ENCODE assay signal across 17 cellular contexts in genomic region chr15:25173241-25174028, GRCh38.
DNase-seq lines count a peak whose midpoint lies in the region; ATAC-seq lines count a peak whose summit lies in the region.
"Had no signal": no experiment of that assay in that cellular context is flagged by ENCODE, and none has a peak within 500 bp of the region (broad histone marks: within the 10 kb centered on the region; RNA-seq: fewer than 3 reads in every experiment).

No MANE protein-coding gene starts in this region.

- intact Hi-C loops in activated naive CD4-positive, alpha-beta T cell treated with anti-CD3 and anti-CD28 coated beads for 36 hours (cut with micrococcal nuclease): no loop called here

- no peak overlapping the region for H3K27ac Mint-ChIP-seq in activated naive CD4-positive, alpha-beta T cell treated with anti-CD3 and anti-CD28 coated beads, Interleukin-2, amount 10 ng/mL, durations not matched to agents 7 days and 5 days
- H3K27ac Mint-ChIP-seq in activated naive CD4-positive, alpha-beta T cell treated with anti-CD3 and anti-CD28 coated beads for 36 hours: no peak overlapping the region
- H3K27ac Mint-ChIP-seq: activated CD8-positive, alpha-beta T cell treated with anti-CD3 and anti-CD28 coated beads, Interleukin-2, amount 10 ng/mL, durations not matched to agents 7 days and 5 days; natural killer cell had no signal

- ATAC-seq in activated T-cell treated with anti-CD3 and anti-CD28 coated beads, Interleukin-2, amount 50 U/mL, for 4 hours: no peak
- no peak for ATAC-seq in left lobe of liver
- ATAC-seq in HG03025 (IDR thresholded peaks at IDR 0.05; ENCODE audit: low FRiP score, unreplicated experiment): no peak
- ATAC-seq: activated CD8-positive, alpha-beta T cell treated with anti-CD3 and anti-CD28 coated beads, Interleukin-2, amount 10 ng/mL, durations not matched to agents 7 days and 5 days; natural killer cell had no signal

- no peaks in the 10 kb centered on the region for H3K36me3 Mint-ChIP-seq in activated naive CD4-positive, alpha-beta T cell treated with anti-CD3 and anti-CD28 coated beads, Interleukin-2, amount 10 ng/mL, durations not matched to agents 7 days and 5 days
- peaks cover 2% of the 10 kb centered on the region for H3K36me3 Mint-ChIP-seq in activated naive CD4-positive, alpha-beta T cell treated with anti-CD3 and anti-CD28 coated beads for 36 hours (ENCODE audit: low read depth)
- no peaks in the 10 kb centered on the region for H3K36me3 Mint-ChIP-seq in activated T-cell treated with anti-CD3 and anti-CD28 coated beads, Interleukin-2, amount 50 U/mL, for 4 hours (ENCODE audit: insufficient read depth)
- H3K36me3 Mint-ChIP-seq: natural killer cell had no signal

- no peak overlapping the region for H3K27ac ChIP-seq in subcutaneous abdominal adipose tissue (ENCODE audit: low read depth, low read length)
- H3K27ac ChIP-seq: C4-2B, SJSA1, testis, WERI-Rb-1 had no signal

- H3K4me3 Mint-ChIP-seq in activated naive CD4-positive, alpha-beta T cell treated with anti-CD3 and anti-CD28 coated beads, Interleukin-2, amount 10 ng/mL, durations not matched to agents 7 days and 5 days: no peak overlapping the region
- no peak overlapping the region for H3K4me3 Mint-ChIP-seq in activated naive CD4-positive, alpha-beta T cell treated with anti-CD3 and anti-CD28 coated beads for 36 hours
- H3K4me3 Mint-ChIP-seq in activated T-cell treated with anti-CD3 and anti-CD28 coated beads, Interleukin-2, amount 50 U/mL, for 4 hours: no peak overlapping the region
- H3K4me3 Mint-ChIP-seq: activated CD8-positive, alpha-beta T cell treated with anti-CD3 and anti-CD28 coated beads, Interleukin-2, amount 10 ng/mL, durations not matched to agents 7 days and 5 days; natural killer cell had no signal

- CTCF ChIA-PET in activated naive CD4-positive, alpha-beta T cell treated with anti-CD3 and anti-CD28 coated beads, Interleukin-2, amount 10 ng/mL, durations not matched to agents 7 days and 5 days (lab: Charles Lee): no interaction called here
- CTCF ChIA-PET in activated naive CD4-positive, alpha-beta T cell treated with anti-CD3 and anti-CD28 coated beads for 36 hours (lab: Charles Lee): no interaction called here

- DNase-seq in activated naive CD4-positive, alpha-beta T cell treated with anti-CD3 and anti-CD28 coated beads, Interleukin-2, amount 10 ng/mL, durations not matched to agents 7 days and 5 days: peak; percentile 13
- no peak for DNase-seq in activated naive CD4-positive, alpha-beta T cell treated with anti-CD3 and anti-CD28 coated beads for 36 hours
- DNase-seq in activated T-cell treated with anti-CD3 and anti-CD28 coated beads, Interleukin-2, amount 50 U/mL, for 4 hours: peak; percentile 1
- peak; percentile 14 for DNase-seq in left lobe of liver (ENCODE audit: low spot score)
- DNase-seq in GF-D8 (lab: John Stamatoyannopoulos, UW): no peak
- no peak for DNase-seq in DMS 273 (lab: John Stamatoyannopoulos, UW; ENCODE audit: unreplicated experiment)
- DNase-seq: ACHN, IMR-90, NCI-H1436 treated with DMSO at 0.1 percent for 48 hours, WERI-Rb-1 had no signal

- H3K36me3 ChIP-seq in subcutaneous abdominal adipose tissue (ENCODE audit: control insufficient read depth in 5 of 5, insufficient read depth in 5 of 5, low read length in 5 of 5): no peaks in the 10 kb centered on the region
- H3K36me3 ChIP-seq: SJSA1, WERI-Rb-1 had no signal

- H3K27me3 ChIP-seq in subcutaneous abdominal adipose tissue (ENCODE audit: control insufficient read depth in 5 of 5, insufficient read depth in 4 of 5, low read length in 5 of 5): no peaks in the 10 kb centered on the region
- H3K27me3 ChIP-seq: SJSA1, testis had no signal

- peaks cover 0 to 79% (median 73%) of the 10 kb centered on the region in 5 donors for H3K9me3 ChIP-seq in subcutaneous abdominal adipose tissue (ENCODE audit: control insufficient read depth in 5 of 5, low read length in 5 of 5)
- H3K9me3 ChIP-seq: testis had no signal

- no peak overlapping the region for H3K9ac ChIP-seq in subcutaneous abdominal adipose tissue (ENCODE audit: low read length in 5 of 5)

- no peaks in the 10 kb centered on the region for H3K4me1 ChIP-seq in subcutaneous abdominal adipose tissue (ENCODE audit: control insufficient read depth in 5 of 5, insufficient read depth in 5 of 5, low read length in 5 of 5)
- H3K4me1 ChIP-seq: SJSA1, testis had no signal

- no peaks in the 10 kb centered on the region for H3K4me1 Mint-ChIP-seq in activated naive CD4-positive, alpha-beta T cell treated with anti-CD3 and anti-CD28 coated beads, Interleukin-2, amount 10 ng/mL, durations not matched to agents 7 days and 5 days
- H3K4me1 Mint-ChIP-seq in activated naive CD4-positive, alpha-beta T cell treated with anti-CD3 and anti-CD28 coated beads for 36 hours (ENCODE audit: low read depth): no peaks in the 10 kb centered on the region
- no peaks in the 10 kb centered on the region for H3K4me1 Mint-ChIP-seq in activated T-cell treated with anti-CD3 and anti-CD28 coated beads, Interleukin-2, amount 50 U/mL, for 4 hours (ENCODE audit: low read depth)
- H3K4me1 Mint-ChIP-seq: natural killer cell had no signal

- no peaks in the 10 kb centered on the region for H3K27me3 Mint-ChIP-seq in activated naive CD4-positive, alpha-beta T cell treated with anti-CD3 and anti-CD28 coated beads, Interleukin-2, amount 10 ng/mL, durations not matched to agents 7 days and 5 days
- no peaks in the 10 kb centered on the region for H3K27me3 Mint-ChIP-seq in activated naive CD4-positive, alpha-beta T cell treated with anti-CD3 and anti-CD28 coated beads for 36 hours (ENCODE audit: low read depth)
- no peaks in the 10 kb centered on the region for H3K27me3 Mint-ChIP-seq in activated T-cell treated with anti-CD3 and anti-CD28 coated beads, Interleukin-2, amount 50 U/mL, for 4 hours (ENCODE audit: low read depth)

- peak overlapping the region in 4 of 5 donors; percentile 22 to 44 (median 33) for H3K4me3 ChIP-seq in subcutaneous abdominal adipose tissue (ENCODE audit: low read depth in 1 of 5, low read length in 5 of 5)
- H3K4me3 ChIP-seq: SJSA1, testis had no signal

- peaks cover 43% of the 10 kb centered on the region for H3K9me3 Mint-ChIP-seq in activated naive CD4-positive, alpha-beta T cell treated with anti-CD3 and anti-CD28 coated beads, Interleukin-2, amount 10 ng/mL, durations not matched to agents 7 days and 5 days
- peaks cover 27% of the 10 kb centered on the region for H3K9me3 Mint-ChIP-seq in activated naive CD4-positive, alpha-beta T cell treated with anti-CD3 and anti-CD28 coated beads for 36 hours
- peaks cover 15% of the 10 kb centered on the region for H3K9me3 Mint-ChIP-seq in activated T-cell treated with anti-CD3 and anti-CD28 coated beads, Interleukin-2, amount 50 U/mL, for 4 hours

Comparison
In these comparisons a context has a peak if more than half of its experiments do, and no peak if none do; other contexts are left out.
1. DNase-seq: peak in activated naive CD4-positive, alpha-beta T cell treated with anti-CD3 and anti-CD28 coated beads, Interleukin-2, amount 10 ng/mL, durations not matched to agents 7 days and 5 days (single experiment), activated T-cell treated with anti-CD3 and anti-CD28 coated beads, Interleukin-2, amount 50 U/mL, for 4 hours (single experiment) and left lobe of liver (single experiment); none in activated naive CD4-positive, alpha-beta T cell treated with anti-CD3 and anti-CD28 coated beads for 36 hours (single experiment), GF-D8 (single experiment) and DMS 273 (single experiment).